ENCODE assay signal across 1 cellular context in genomic region chr1:21871943-21872342, GRCh38.
TF ChIP-seq lines count a peak whose summit lies in the region.

No MANE protein-coding gene starts in this region.

TF ChIP-seq in GM12891, 5 proteins besides CTCF, POLR2A, EP300 and RAD21 (continued from another document):
- no peak for TF ChIP-seq POLR2AphosphoS5 (IDR thresholded peaks at IDR 0.05; ENCODE audit: low read depth, low read length)
- no peak for TF ChIP-seq PAX5 (IDR thresholded peaks at IDR 0.05; ENCODE audit: insufficient read depth, low read length, severe bottlenecking)
- TF ChIP-seq TAF1 (IDR thresholded peaks at IDR 0.05; ENCODE audit: low read depth, low read length) = no peak
TF ChIP-seq in GM12891: peak in this region for 0.
